ENCODE assay signal across 15 cellular contexts in the genomic region with DNA sequence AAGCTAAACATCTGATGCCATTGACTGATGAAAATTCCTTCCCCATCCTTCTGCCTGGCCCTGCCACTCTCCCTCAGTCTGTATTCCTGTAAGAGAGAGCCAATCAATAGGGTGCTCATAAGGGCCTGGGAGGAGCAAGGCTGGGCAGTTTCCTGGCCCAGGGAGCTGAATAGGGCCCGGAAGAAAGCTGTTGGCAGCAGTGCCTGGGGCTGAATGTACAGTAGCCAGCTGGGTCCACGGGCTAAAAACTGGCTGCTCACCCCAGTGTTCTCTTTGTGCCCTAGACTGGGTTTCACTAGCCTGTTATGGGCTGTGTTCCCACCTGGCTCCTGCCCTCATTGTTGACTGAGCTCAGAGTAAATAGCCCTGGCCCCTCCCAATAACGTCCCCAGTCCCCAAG. TPM values are rescaled to one million over a fixed set of nuclear protein-coding genes. Genes with fewer than 3 reads are reported as not detected.
A peak's percentile ranks its signal among the peaks of the same experiment; 100 is the strongest.
DNase-seq lines count a peak whose midpoint lies in the region; ATAC-seq and FAIRE-seq lines count a peak whose summit lies in the region.
"Had no signal": no experiment of that assay in that cellular context is flagged by ENCODE, and none has a peak within 500 bp of the region (broad histone marks: within the 10 kb centered on the region; RNA-seq: fewer than 3 reads in every experiment).

No MANE protein-coding gene starts in this region.

- no peak overlapping the region for H3K4me2 ChIP-seq in neuronal stem cell (ENCODE audit: insufficient read depth, low read length, poor library complexity, severe bottlenecking)

- H3K9ac ChIP-seq in neuronal stem cell (ENCODE audit: low read depth, low read length, poor library complexity): no peak overlapping the region

- H4K8ac ChIP-seq in neuronal stem cell (ENCODE audit: low read depth, low read length): no peak overlapping the region

- H3K27ac ChIP-seq in neuronal stem cell (replicated peaks; ENCODE audit: low read length): no peak overlapping the region
- H3K27ac ChIP-seq: heart right ventricle had no signal

- peaks cover 0 to 2% of the 10 kb centered on the region in 2 donors for H3K4me1 ChIP-seq in neuronal stem cell (ENCODE audit: control insufficient read depth in 2 of 2, insufficient read depth in 1 of 2, low read depth in 1 of 2, low read length in 2 of 2)

- H2AK5ac ChIP-seq in neuronal stem cell (ENCODE audit: low read depth, low read length): no peak overlapping the region

- FAIRE-seq in RCC 7860 (lab: Jason Lieb, UNC): no peak
- FAIRE-seq: islet of Langerhans had no signal

- no peak overlapping the region for H2BK15ac ChIP-seq in neuronal stem cell (ENCODE audit: low read length)

- H3K23ac ChIP-seq in neuronal stem cell (ENCODE audit: low read depth, low read length, poor library complexity): no peak overlapping the region

- H2AFZ ChIP-seq in neuronal stem cell (ENCODE audit: low read length): peak overlapping the region; percentile 60

- peak; percentile 83 for DNase-seq in DMS53 (lab: John Stamatoyannopoulos, UW)
- DNase-seq in NCI-H1417 (lab: John Stamatoyannopoulos, UW): peak in 2 of 3 experiments; percentile 79 to 90
- DNase-seq in SHP77 treated with DMSO at 0.1 percent for 48 hours (lab: John Stamatoyannopoulos, UW): peak; percentile 34
- no peak for DNase-seq in neuronal stem cell (ENCODE audit: low spot score)
- DNase-seq in RCC 7860 (ENCODE audit: low spot score): no peak
- DNase-seq in hepatic stellate cell (ENCODE audit: low spot score): no peak
- DNase-seq in T-helper 2 cell: no peak
- DNase-seq: activated naive CD8-positive, alpha-beta T cell treated with anti-CD3 and anti-CD28 coated beads, Interleukin-2, amount 50 U/mL, for 24 hours; heart right ventricle; NCI-H524 treated with DMSO at 0.1 percent for 48 hours; stimulated activated CD4-positive, alpha-beta T cell treated with anti-CD3 and anti-CD28 coated beads, Interleukin-4, amount 100 ng/mL, for 4 hours; SW 1271 had no signal

- H3K9me3 ChIP-seq in neuronal stem cell (replicated peaks in 1 of 2; ENCODE audit: control insufficient read depth in 2 of 2, insufficient read depth in 1 of 2, low read depth in 1 of 2, low read length in 2 of 2): no peaks in the 10 kb centered on the region
- H3K9me3 ChIP-seq: heart right ventricle had no signal

- H2BK120ac ChIP-seq in neuronal stem cell (ENCODE audit: low read depth, low read length): no peak overlapping the region

- peaks cover 0 to 31% (median 11%) of the 10 kb centered on the region in 3 experiments for H3K27me3 ChIP-seq in neuronal stem cell (ENCODE audit: control insufficient read depth in 3 of 3, insufficient read depth in 3 of 3, low read depth in 1 of 3, low read length in 3 of 3)

- no peak overlapping the region for H2BK5ac ChIP-seq in neuronal stem cell (ENCODE audit: low read length)

- no peak overlapping the region for H3K4ac ChIP-seq in neuronal stem cell (ENCODE audit: low read length)

- H3K4me3 ChIP-seq in neuronal stem cell (ENCODE audit: low read length in 2 of 2): no peak overlapping the region
- H3K4me3 ChIP-seq: heart right ventricle had no signal

- no peak overlapping the region for H4K91ac ChIP-seq in neuronal stem cell (ENCODE audit: low read depth, low read length, poor library complexity)

- no peak overlapping the region for H3K18ac ChIP-seq in neuronal stem cell (ENCODE audit: low read length)

- H3K79me1 ChIP-seq in neuronal stem cell (ENCODE audit: low read depth, low read length): no peaks in the 10 kb centered on the region

- no peak for ATAC-seq in HG03354 (IDR thresholded peaks at IDR 0.05; ENCODE audit: poor library complexity, severe bottlenecking, unreplicated experiment)
- ATAC-seq: activated naive CD8-positive, alpha-beta T cell treated with anti-CD3 and anti-CD28 coated beads, Interleukin-2, amount 50 U/mL, for 24 hours; heart right ventricle had no signal

- WGBS in neuronal stem cell (ENCODE audit: extremely low coverage in 2 of 2, insufficient read length in 2 of 2, insufficient replicate concordance in 1 of 2), 2 donors: no CpG with 5 or more reads among the region's 3 CpGs

- no peak overlapping the region for H3K14ac ChIP-seq in neuronal stem cell (ENCODE audit: low read length)

- no peak overlapping the region for H2BK12ac ChIP-seq in neuronal stem cell (ENCODE audit: low read length)

- no peaks in the 10 kb centered on the region for H3K36me3 ChIP-seq in neuronal stem cell (replicated peaks in 1 of 2; ENCODE audit: control insufficient read depth in 2 of 2, insufficient read depth in 2 of 2, low read length in 2 of 2)
- H3K36me3 ChIP-seq: heart right ventricle had no signal

RNA-seq across cellular contexts. Expression of gene WFDC2, which starts 1.7 kb away (rescaled TPM):
- 56.3 TPM for polyA plus RNA-seq in neuronal stem cell (2013, experiment 1 of 2)
- polyA plus RNA-seq in neuronal stem cell (2013, experiment 2 of 2): 58.1 TPM

RNA-seq across cellular contexts. Expression of gene SPINT3, which starts 47.6 kb away (rescaled TPM):
- polyA plus RNA-seq in neuronal stem cell (2013, experiment 1 of 2): not detected
- not detected for polyA plus RNA-seq in neuronal stem cell (2013, experiment 2 of 2)
- polyA plus RNA-seq: heart right ventricle, thymus had no signal

RNA-seq across cellular contexts. Expression of gene PIGT, which starts 51.9 kb away (rescaled TPM):
- polyA plus RNA-seq in neuronal stem cell (2013, experiment 1 of 2): 50.8 TPM
- 50.5 TPM for polyA plus RNA-seq in neuronal stem cell (2013, experiment 2 of 2)

RNA-seq across cellular contexts. Expression of gene DBNDD2, which starts 59.8 kb away (rescaled TPM):
- polyA plus RNA-seq in neuronal stem cell (2013, experiment 1 of 2): 23.7 TPM
- polyA plus RNA-seq in neuronal stem cell (2013, experiment 2 of 2): 21.4 TPM

Comparison
In these comparisons a context has a peak if more than half of its experiments do, and no peak if none do; other contexts are left out.
1. DNase-seq: peak in DMS53 (single experiment), NCI-H1417 (2 of 3) and SHP77 treated with DMSO at 0.1 percent for 48 hours (single experiment); none in neuronal stem cell (single experiment), RCC 7860 (single experiment), hepatic stellate cell (single experiment) and T-helper 2 cell (0 of 5).